26 cellular contexts compared by ENCODE assay signal in genomic region chr2:143433840-143434239, GRCh38.
"Had no signal": no experiment of that assay in that cellular context is flagged by ENCODE, and none has a peak within 500 bp of the region (broad histone marks: within the 10 kb centered on the region; RNA-seq: fewer than 3 reads in every experiment).

No MANE protein-coding gene starts in this region.

- H3K36me3 ChIP-seq: esophagus muscularis mucosa, gastroesophageal sphincter, left lung had no signal

- H3K4me3 ChIP-seq: dorsolateral prefrontal cortex, esophagus muscularis mucosa, gastroesophageal sphincter, left lung, SK-N-MC had no signal

- H3K27me3 Mint-ChIP-seq: activated CD4-positive, alpha-beta memory T cell treated with anti-CD3 and anti-CD28 coated beads, Interleukin-2, amount 10 ng/mL, durations not matched to agents 7 days and 5 days; activated CD4-positive, alpha-beta T cell treated with anti-CD3 and anti-CD28 coated beads, Interleukin-2, amount 10 ng/mL, durations not matched to agents 24 days and 14 days; activated naive CD4-positive, alpha-beta T cell treated with anti-CD3 and anti-CD28 coated beads, Interleukin-2, amount 50 U/mL, for 24 hours; brain; effector memory CD8-positive, alpha-beta T cell; memory B cell; stimulated activated naive B cell treated with anti-CD40 and anti-IgM and Interleukin-4, amounts not matched to agents 10 μg/mL and 1 μg/mL and 100 μg/mL, for 72 hours had no signal

- H3K4me3 Mint-ChIP-seq: activated CD4-positive, alpha-beta memory T cell treated with anti-CD3 and anti-CD28 coated beads, Interleukin-2, amount 10 ng/mL, durations not matched to agents 7 days and 5 days; activated CD4-positive, alpha-beta T cell treated with anti-CD3 and anti-CD28 coated beads, Interleukin-2, amount 10 ng/mL, durations not matched to agents 24 days and 14 days; activated naive CD4-positive, alpha-beta T cell treated with anti-CD3 and anti-CD28 coated beads, Interleukin-2, amount 50 U/mL, for 24 hours; activated T-helper 1 cell treated with anti-CD3 and anti-CD28 coated beads, Interleukin-12 subunit alpha, Interleukin-12 subunit beta, Interleukin-2, Interleukin-4 antibody, amounts not matched to agents 30 ng/mL and 10 ng/mL and 1 ng/mL, durations not matched to agents 14 hours and 24 hours and 36 hours; brain; effector memory CD8-positive, alpha-beta T cell; immature natural killer cell; memory B cell; nephron progenitor cell; stimulated activated naive B cell treated with anti-CD40 and anti-IgM and Interleukin-4, amounts not matched to agents 10 μg/mL and 1 μg/mL and 100 μg/mL, for 72 hours had no signal

- H3K27ac ChIP-seq: dorsolateral prefrontal cortex, parathyroid adenoma, SK-N-MC, VCaP had no signal

- H3K36me3 Mint-ChIP-seq: brain had no signal

- H3K4me1 Mint-ChIP-seq: memory B cell, nephron progenitor cell had no signal

- H3K9me3 Mint-ChIP-seq: activated CD4-positive, alpha-beta memory T cell treated with anti-CD3 and anti-CD28 coated beads, Interleukin-2, amount 10 ng/mL, durations not matched to agents 7 days and 5 days; activated CD4-positive, alpha-beta T cell treated with anti-CD3 and anti-CD28 coated beads, Interleukin-2, amount 10 ng/mL, durations not matched to agents 24 days and 14 days; activated naive CD4-positive, alpha-beta T cell treated with anti-CD3 and anti-CD28 coated beads, Interleukin-2, amount 50 U/mL, for 24 hours; activated T-helper 1 cell treated with anti-CD3 and anti-CD28 coated beads, Interleukin-12 subunit alpha, Interleukin-12 subunit beta, Interleukin-2, Interleukin-4 antibody, amounts not matched to agents 30 ng/mL and 10 ng/mL and 1 ng/mL, durations not matched to agents 14 hours and 24 hours and 36 hours; brain; effector memory CD8-positive, alpha-beta T cell; immature natural killer cell; memory B cell; nephron progenitor cell; stimulated activated naive B cell treated with anti-CD40 and anti-IgM and Interleukin-4, amounts not matched to agents 10 μg/mL and 1 μg/mL and 100 μg/mL, for 72 hours had no signal

- H3K27me3 ChIP-seq: esophagus muscularis mucosa, gastroesophageal sphincter, left lung had no signal

- H3K9me3 ChIP-seq: esophagus muscularis mucosa, gastroesophageal sphincter, left lung had no signal

- ATAC-seq: activated CD4-positive, CD25-positive, alpha-beta regulatory T cell treated with anti-CD3 and anti-CD28 coated beads, Interleukin-2, amount 50 U/mL, for 24 hours; effector memory CD8-positive, alpha-beta T cell; stimulated activated naive B cell treated with anti-CD40 and anti-IgM and Interleukin-4, amounts not matched to agents 10 μg/mL and 1 μg/mL and 100 μg/mL, for 72 hours had no signal

- DNase-seq: activated CD4-positive, alpha-beta memory T cell treated with anti-CD3 and anti-CD28 coated beads, Interleukin-2, amount 10 ng/mL, durations not matched to agents 7 days and 5 days; activated CD4-positive, alpha-beta T cell treated with anti-CD3 and anti-CD28 coated beads, Interleukin-2, amount 10 ng/mL, durations not matched to agents 24 days and 14 days; activated gamma-delta T cell; aorta; caudate nucleus; dorsolateral prefrontal cortex; effector memory CD8-positive, alpha-beta T cell; head of caudate nucleus; immature natural killer cell; left lung; nephron progenitor cell; small intestine; stimulated activated CD4-positive, alpha-beta T cell treated with anti-CD3 and anti-CD28 coated beads, Interleukin-15, amount 100 ng/mL, for 24 hours; stimulated activated naive B cell treated with anti-CD40 and anti-IgM and Interleukin-4, amounts not matched to agents 10 μg/mL and 1 μg/mL and 100 μg/mL, for 72 hours; SW 1271; T-helper 2 cell had no signal

- H3K4me1 ChIP-seq: esophagus muscularis mucosa, gastroesophageal sphincter, parathyroid adenoma had no signal

- H3K27ac Mint-ChIP-seq: activated CD4-positive, alpha-beta memory T cell treated with anti-CD3 and anti-CD28 coated beads, Interleukin-2, amount 10 ng/mL, durations not matched to agents 7 days and 5 days; activated CD4-positive, alpha-beta T cell treated with anti-CD3 and anti-CD28 coated beads, Interleukin-2, amount 10 ng/mL, durations not matched to agents 24 days and 14 days; activated naive CD4-positive, alpha-beta T cell treated with anti-CD3 and anti-CD28 coated beads, Interleukin-2, amount 50 U/mL, for 24 hours; activated T-helper 1 cell treated with anti-CD3 and anti-CD28 coated beads, Interleukin-12 subunit alpha, Interleukin-12 subunit beta, Interleukin-2, Interleukin-4 antibody, amounts not matched to agents 30 ng/mL and 10 ng/mL and 1 ng/mL, durations not matched to agents 14 hours and 24 hours and 36 hours; immature natural killer cell; memory B cell; nephron progenitor cell; stimulated activated naive B cell treated with anti-CD40 and anti-IgM and Interleukin-4, amounts not matched to agents 10 μg/mL and 1 μg/mL and 100 μg/mL, for 72 hours had no signal
